ENCODE assay signal across 1 cellular context in genomic region chr5:75020016-75020656, GRCh38.
TF ChIP-seq lines count a peak whose summit lies in the region.

No MANE protein-coding gene starts in this region.

TF ChIP-seq in IMR-90, 13 proteins besides CTCF, POLR2A, EP300 and RAD21:
- no peak for TF ChIP-seq CHD1 (IDR thresholded peaks at IDR 0.05; ENCODE audit: low read depth, low read length)
- TF ChIP-seq MAZ (IDR thresholded peaks at IDR 0.05; ENCODE audit: borderline replicate concordance, low read depth, low read length) = no peak
- no peak for TF ChIP-seq BHLHE40 (IDR thresholded peaks at IDR 0.05; ENCODE audit: low read depth, low read length)
- no peak for TF ChIP-seq FOS (IDR thresholded peaks at IDR 0.05; ENCODE audit: low read depth, low read length)
- no peak for TF ChIP-seq CEBPB (IDR thresholded peaks at IDR 0.05; ENCODE audit: low read depth, low read length)
- TF ChIP-seq NFE2L2 (IDR thresholded peaks at IDR 0.05; ENCODE audit: low read depth, low read length) = no peak
